Comparison of ENCODE assay signal across 27 cellular contexts in genomic region chr2:75655861-75656260, GRCh38.
"Had no signal": no experiment of that assay in that cellular context is flagged by ENCODE, and none has a peak within 500 bp of the region (broad histone marks: within the 10 kb centered on the region; RNA-seq: fewer than 3 reads in every experiment).

No MANE protein-coding gene starts in this region.

- H3K27me3 ChIP-seq: gastroesophageal sphincter, heart left ventricle, sigmoid colon, testis had no signal

- H3K27ac ChIP-seq: gastroesophageal sphincter, heart left ventricle, sigmoid colon, testis had no signal

- H3K9me3 ChIP-seq: mucosa of descending colon, sigmoid colon, testis had no signal

- ATAC-seq: activated naive CD8-positive, alpha-beta T cell treated with anti-CD3 and anti-CD28 coated beads, Interleukin-2, amount 50 U/mL, for 24 hours; gastroesophageal sphincter; heart left ventricle; left colon; mucosa of descending colon; T-helper 17 cell had no signal

- H3K4me1 Mint-ChIP-seq: activated CD4-positive, alpha-beta memory T cell treated with anti-CD3 and anti-CD28 coated beads, Interleukin-2, amount 10 ng/mL, durations not matched to agents 7 days and 5 days had no signal

- H3K4me3 Mint-ChIP-seq: activated B cell treated with CpG ODN at 0.5 μM for 24 hours; activated CD4-positive, alpha-beta memory T cell treated with anti-CD3 and anti-CD28 coated beads, Interleukin-2, amount 10 ng/mL, durations not matched to agents 7 days and 5 days; activated naive CD8-positive, alpha-beta T cell treated with anti-CD3 and anti-CD28 coated beads, Interleukin-2, amount 50 U/mL, for 24 hours; activated T-cell treated with anti-CD3 and anti-CD28 coated beads, Interleukin-2, amount 50 U/mL, for 72 hours; brain; T-helper 17 cell; type B pancreatic cell had no signal

- H3K4me3 ChIP-seq: gastroesophageal sphincter, heart left ventricle, mucosa of descending colon, sigmoid colon, smooth muscle cell, testis had no signal

- H3K27ac Mint-ChIP-seq: activated B cell treated with CpG ODN at 0.5 μM for 24 hours; activated CD4-positive, alpha-beta memory T cell treated with anti-CD3 and anti-CD28 coated beads, Interleukin-2, amount 10 ng/mL, durations not matched to agents 7 days and 5 days; activated naive CD8-positive, alpha-beta T cell treated with anti-CD3 and anti-CD28 coated beads, Interleukin-2, amount 50 U/mL, for 24 hours; activated T-cell treated with anti-CD3 and anti-CD28 coated beads, Interleukin-2, amount 50 U/mL, for 72 hours; brain; T-helper 17 cell; type B pancreatic cell had no signal

- H3K27me3 Mint-ChIP-seq: activated B cell treated with CpG ODN at 0.5 μM for 24 hours; activated CD4-positive, alpha-beta memory T cell treated with anti-CD3 and anti-CD28 coated beads, Interleukin-2, amount 10 ng/mL, durations not matched to agents 7 days and 5 days; activated naive CD8-positive, alpha-beta T cell treated with anti-CD3 and anti-CD28 coated beads, Interleukin-2, amount 50 U/mL, for 24 hours; brain; T-helper 17 cell; type B pancreatic cell had no signal

- H3K4me1 ChIP-seq: gastroesophageal sphincter, heart left ventricle, sigmoid colon, testis had no signal

- DNase-seq: activated B cell treated with CpG ODN at 0.5 μM for 24 hours; activated CD4-positive, alpha-beta memory T cell treated with anti-CD3 and anti-CD28 coated beads, Interleukin-2, amount 10 ng/mL, durations not matched to agents 7 days and 5 days; activated CD4-positive, alpha-beta T cell treated with anti-CD3 and anti-CD28 coated beads for 48 hours; activated gamma-delta T cell; activated naive CD4-positive, alpha-beta T cell treated with anti-CD3 and anti-CD28 coated beads, Interleukin-2, amount 50 U/mL, for 16 hours; activated naive CD8-positive, alpha-beta T cell treated with anti-CD3 and anti-CD28 coated beads, Interleukin-2, amount 50 U/mL, for 24 hours; activated T-cell treated with anti-CD3 and anti-CD28 coated beads, Interleukin-2, amount 50 U/mL, for 72 hours; anterior cingulate cortex; effector memory CD4-positive, alpha-beta T cell; heart left ventricle; islet precursor cell; left colon; mesendoderm; mucosa of descending colon; occipital lobe; posterior cingulate gyrus; sigmoid colon; stimulated activated CD4-positive, alpha-beta T cell treated with anti-CD3 and anti-CD28 coated beads, Interleukin-15, amount 100 ng/mL, for 24 hours; stimulated activated CD4-positive, alpha-beta T cell treated with anti-CD3 and anti-CD28 coated beads, Interleukin-2, amount 100 ng/mL, for 48 hours; stimulated activated CD8-positive, alpha-beta memory T cell treated with anti-CD3 and anti-CD28 coated beads, Interleukin-4, amount 100 ng/mL, for 48 hours; stimulated activated naive CD4-positive, alpha-beta T cell; T-helper 17 cell; testis had no signal
